10 cellular contexts compared by ENCODE assay signal in genomic region chr19:55087542-55087935, GRCh38. TPM values are rescaled to one million over a fixed set of nuclear protein-coding genes. Genes with fewer than 3 reads are reported as not detected.
DNase-seq lines count a peak whose midpoint lies in the region; ATAC-seq, FAIRE-seq and TF ChIP-seq lines count a peak whose summit lies in the region.
"Had no signal": no experiment of that assay in that cellular context is flagged by ENCODE, and none has a peak within 500 bp of the region (broad histone marks: within the 10 kb centered on the region; RNA-seq: fewer than 3 reads in every experiment).

No MANE protein-coding gene starts in this region.

- H4K20me1 ChIP-seq in K562 (replicated peaks; ENCODE audit: control insufficient read depth, insufficient read depth, low read length) = peaks cover 4% of the 10 kb centered on the region; the same call in 1 of the 2 replicates

- no peak overlapping the region for H3K27ac Mint-ChIP-seq in stimulated activated memory B cell treated with anti-CD40 and anti-IgM and Interleukin-4, amounts not matched to agents 10 μg/mL and 1 μg/mL and 100 μg/mL, for 72 hours

- CTCF ChIA-PET in K562 (lab: Yijun Ruan, JAX; ENCODE audit: low intra/inter-chr PET ratio) = no interaction called here

- no TSS peak for BruUV-seq in K562 (replicated peaks; lab: Mats Ljungman, UMichigan)

- TF ChIP-seq CTCF in K562 (IDR thresholded peaks at IDR 0.05 in 2 of 3, conservative IDR thresholded peaks at IDR 0.05 in 1 of 3; ENCODE audit: insufficient read depth in 2 of 3, low read depth in 1 of 3, low read length in 3 of 3) = no peak

- intact Hi-C loops in K562 (cut with micrococcal nuclease) = loop anchor here (10.0 kb wide), 1 partner anchor 327 kb away; no protein-coding TSS in a partner anchor

- peaks cover 37% of the 10 kb centered on the region for H3K36me3 Mint-ChIP-seq in stimulated activated memory B cell treated with anti-CD40 and anti-IgM and Interleukin-4, amounts not matched to agents 10 μg/mL and 1 μg/mL and 100 μg/mL, for 72 hours

- DNase-seq in DMS53 (lab: John Stamatoyannopoulos, UW) (peak; percentile 53), DMS53 treated with DMSO at 0.1 percent for 48 hours (lab: John Stamatoyannopoulos, UW; ENCODE audit: unreplicated experiment) (no peak), K562 (ENCODE audit: extremely low read depth in 1 of 4, low spot score in 3 of 4) (no peak), GM12891 (ENCODE audit: insufficient read length, low spot score) (no peak)
- DNase-seq in stimulated activated naive CD4-positive, alpha-beta T cell treated with Interleukin-2 at 50 U/mL for 16 hours (lab: John Stamatoyannopoulos, UW) = no peak

- H3K4me2 ChIP-seq in K562 (ENCODE audit: insufficient read depth, low read length) = no peak overlapping the region
- H3K4me2 ChIP-seq: A549 had no signal

- H3K27me3 Mint-ChIP-seq in stimulated activated memory B cell treated with anti-CD40 and anti-IgM and Interleukin-4, amounts not matched to agents 10 μg/mL and 1 μg/mL and 100 μg/mL, for 72 hours = peaks cover 63% of the 10 kb centered on the region

- in situ Hi-C loops in K562 (cut with MboI) = no loop called here

- H3K4me3 ChIP-seq in K562 = no peak overlapping the region
- H3K4me3 ChIP-seq in iPS-20b (ENCODE audit: low read length) = peak overlapping the region; percentile 83
- H3K4me3 ChIP-seq: A549 had no signal

- ATAC-seq in K562 = no peak
- ATAC-seq in stimulated activated memory B cell treated with anti-CD40 and anti-IgM and Interleukin-4, amounts not matched to agents 10 μg/mL and 1 μg/mL and 100 μg/mL, for 72 hours = no peak
- ATAC-seq in HG03045 (IDR thresholded peaks at IDR 0.05; ENCODE audit: unreplicated experiment) = no peak
- ATAC-seq: A549 had no signal

- H3K27me3 ChIP-seq in K562 (ENCODE audit: control insufficient read depth in 2 of 2, insufficient read depth in 2 of 2, low read length in 2 of 2) (no peaks in the 10 kb centered on the region), iPS-20b (ENCODE audit: insufficient read depth, low read length) (peaks cover 42% of the 10 kb centered on the region)

- TF ChIP-seq POLR2A in K562 (conservative IDR thresholded peaks at IDR 0.05) (0 out of 2 replicates have a peak, but pooled peaks have one; percentile 7), GM12891 (IDR thresholded peaks at IDR 0.05; ENCODE audit: low read depth, low read length) (no peak)

- H3K9me3 ChIP-seq in K562 (replicated peaks; ENCODE audit: control insufficient read depth, insufficient read depth, low read depth, low read length) = no peaks in the 10 kb centered on the region
- H3K9me3 ChIP-seq in iPS-20b (ENCODE audit: insufficient read depth, low read depth, low read length) = no peaks in the 10 kb centered on the region
- H3K9me3 ChIP-seq: A549 had no signal

- 0 out of 4 replicates have a peak overlapping the region, but pooled peaks of 1 of the 2 experiments have one; percentile 17 for H3K9ac ChIP-seq in K562 (ENCODE audit: insufficient read depth in 1 of 2, low read depth in 2 of 2, low read length in 2 of 2)
- H3K9ac ChIP-seq in iPS-20b (ENCODE audit: low read depth, low read length) = peak overlapping the region; percentile 75; the same call in 1 of the 2 replicates

- H3K79me2 ChIP-seq in K562 (ENCODE audit: control insufficient read depth, insufficient read depth, low read length) = no peaks in the 10 kb centered on the region

- no peaks in the 10 kb centered on the region for H3K9me1 ChIP-seq in K562 (ENCODE audit: control insufficient read depth, insufficient read depth, low read length)

- H3K4me1 Mint-ChIP-seq in stimulated activated memory B cell treated with anti-CD40 and anti-IgM and Interleukin-4, amounts not matched to agents 10 μg/mL and 1 μg/mL and 100 μg/mL, for 72 hours = peaks cover 36% of the 10 kb centered on the region

- H3K4me3 Mint-ChIP-seq in stimulated activated memory B cell treated with anti-CD40 and anti-IgM and Interleukin-4, amounts not matched to agents 10 μg/mL and 1 μg/mL and 100 μg/mL, for 72 hours = peak overlapping the region; percentile 73

- no peak overlapping the region for H3K27ac ChIP-seq in K562 (ENCODE audit: extremely low read depth, low read depth, low read length)
- H3K27ac ChIP-seq in iPS-20b (ENCODE audit: low read length) = no peak overlapping the region
- H3K27ac ChIP-seq: A549 had no signal

- 93% methylated on average over 16 of the region's 18 CpGs for WGBS in K562 (ENCODE audit: insufficient coverage, low coverage, missing lambda C conversion rate)

- FAIRE-seq in K562 (lab: Jason Lieb, UNC) (no peak), GM12891 (lab: Jason Lieb, UNC) (no peak)
- FAIRE-seq: A549 had no signal

- peaks cover 0 to 56% of the 10 kb centered on the region in 2 experiments; a peak in 3 of 5 replicates for H3K4me1 ChIP-seq in K562 (replicated peaks in 1 of 2; ENCODE audit: control insufficient read depth in 2 of 2, insufficient read depth in 2 of 2, low read length in 2 of 2)
- peaks cover 9% of the 10 kb centered on the region; the same call in 1 of the 2 replicates for H3K4me1 ChIP-seq in iPS-20b (ENCODE audit: insufficient read depth, low read length)
- H3K4me1 ChIP-seq: A549 had no signal

- POLR2A ChIA-PET in K562 (lab: Yijun Ruan, JAX) = interaction anchor here (1.1 to 2.0 kb wide), 3 partner anchors 30 to 330 kb away, joined by 3 to 5 read pairs (median 5); partner anchors contain the start of genes PPP1R12C and UBE2S

- no peak for TF ChIP-seq RAD21 in K562 (CRISPR knock-in tag; conservative IDR thresholded peaks at IDR 0.05 in 1 of 2, IDR thresholded peaks at IDR 0.05 in 1 of 2)

- H2AFZ ChIP-seq in K562 (ENCODE audit: low read depth, low read length) = no peak overlapping the region

- peaks cover 44% of the 10 kb centered on the region; the same call in 2 of the 3 replicates for H3K36me3 ChIP-seq in K562 (ENCODE audit: control insufficient read depth, insufficient read depth, low read length)
- H3K36me3 ChIP-seq in iPS-20b (ENCODE audit: insufficient read depth, low read depth, low read length) = peaks cover 14% of the 10 kb centered on the region; the same call in 1 of the 2 replicates

- peaks cover 2% of the 10 kb centered on the region for H3K9me3 Mint-ChIP-seq in stimulated activated memory B cell treated with anti-CD40 and anti-IgM and Interleukin-4, amounts not matched to agents 10 μg/mL and 1 μg/mL and 100 μg/mL, for 72 hours

- no peak for TF ChIP-seq EP300 in K562 (IDR thresholded peaks at IDR 0.05; ENCODE audit: low read length)

RNA-seq across cellular contexts. Expression of gene EPS8L1, which starts 11.9 kb away (rescaled TPM):
- total RNA-seq in K562 (2011; cell fraction: chromatin; rRNA removed; ENCODE audit: low replicate concordance) = 21.2 and 53.9 TPM in 2 replicates
- total RNA-seq in K562 (2011; cell fraction: nucleolus; rRNA removed) = 25.4 and 29.5 TPM in 2 replicates
- 24.6 and 30.8 TPM in 2 replicates for total RNA-seq in K562 (2011; cell fraction: nucleoplasm; rRNA removed)
- total RNA-seq in K562 (2014; rRNA removed) (18.1 and 21.3 TPM in 2 replicates), K562 (2014; rRNA removed; fragmentation: Illumina TruSeq; extraction: Trizol) (6.8 and 8.0 TPM in 2 replicates), K562 (2015; rRNA removed; fragmentation: Illumina TruSeq; extraction: Trizol) (9.6 and 11.5 TPM in 2 replicates), K562 (2021) (17.3 and 18.9 TPM in 2 replicates)
- polyA plus RNA-seq in K562 (2011; rRNA removed) (11.9 and 13.2 TPM in 2 replicates), K562 (2014; fragmentation: Illumina TruSeq; extraction: Trizol) (13.5 and 14.0 TPM in 2 replicates), K562 (2014; fragmentation: Nextera tagmentation; extraction: Ambion mirVana) (under 1 TPM; 0.35 to 0.59 TPM), K562 (2014; rRNA removed) (15.9 and 22.1 TPM in 2 replicates)
- polyA plus RNA-seq in K562 (2011; cell fraction: cytosol; rRNA removed) = 9.1 and 15.2 TPM in 2 replicates
- 39.1 and 62.6 TPM in 2 replicates for polyA plus RNA-seq in K562 (2011; cell fraction: nucleus; rRNA removed)
- 22.7 and 23.7 TPM in 2 replicates for polyA plus RNA-seq in K562 (2012)
- polyA minus RNA-seq in K562 (2011; rRNA and poly(A)+ RNA removed) = 3.1 and 7.7 TPM in 2 replicates
- 5.2 and 6.4 TPM in 2 replicates for polyA minus RNA-seq in K562 (2011; cell fraction: cytosol; rRNA and poly(A)+ RNA removed)
- polyA minus RNA-seq in K562 (2011; cell fraction: nucleus; rRNA and poly(A)+ RNA removed) = 10.0 and 12.8 TPM in 2 replicates
- 0.13 TPM for polyA plus RNA-seq in GM12891 (2012; ENCODE audit: low read depth, missing spikeins)

RNA-seq across cellular contexts. Expression of gene RDH13, which starts 24.6 kb away (rescaled TPM):
- total RNA-seq in K562 (2011; cell fraction: chromatin; rRNA removed; ENCODE audit: low replicate concordance) = 86.2 and 226 TPM in 2 replicates
- total RNA-seq in K562 (2011; cell fraction: nucleolus; rRNA removed) = 132 and 156 TPM in 2 replicates
- total RNA-seq in K562 (2011; cell fraction: nucleoplasm; rRNA removed) = 101 and 114 TPM in 2 replicates
- total RNA-seq in K562 (2014; rRNA removed) = 63.2 and 78.7 TPM in 2 replicates
- 25.8 and 29.2 TPM in 2 replicates for total RNA-seq in K562 (2014; rRNA removed; fragmentation: Illumina TruSeq; extraction: Trizol)
- total RNA-seq in K562 (2015; rRNA removed; fragmentation: Illumina TruSeq; extraction: Trizol) = 41.9 and 43.3 TPM in 2 replicates
- total RNA-seq in K562 (2021) = 65.7 and 70.3 TPM in 2 replicates
- polyA plus RNA-seq in K562 (2011; rRNA removed) = 23.3 and 28.6 TPM in 2 replicates
- 19.8 and 50.7 TPM in 2 replicates for polyA plus RNA-seq in K562 (2011; cell fraction: cytosol; rRNA removed)
- 75.3 and 114 TPM in 2 replicates for polyA plus RNA-seq in K562 (2011; cell fraction: nucleus; rRNA removed)
- polyA plus RNA-seq in K562 (2012) = 36.1 and 51.9 TPM in 2 replicates
- 39.5 and 44.9 TPM in 2 replicates for polyA plus RNA-seq in K562 (2014; fragmentation: Illumina TruSeq; extraction: Trizol)
- 1 to 10 TPM; 7.5 to 9.8 TPM for polyA plus RNA-seq in K562 (2014; fragmentation: Nextera tagmentation; extraction: Ambion mirVana)
- 51.2 and 53.8 TPM in 2 replicates for polyA plus RNA-seq in K562 (2014; rRNA removed)
- 19.9 and 43.3 TPM in 2 replicates for polyA minus RNA-seq in K562 (2011; rRNA and poly(A)+ RNA removed)
- polyA minus RNA-seq in K562 (2011; cell fraction: cytosol; rRNA and poly(A)+ RNA removed) = 18.3 and 33.0 TPM in 2 replicates
- 32.5 and 38.9 TPM in 2 replicates for polyA minus RNA-seq in K562 (2011; cell fraction: nucleus; rRNA and poly(A)+ RNA removed)
- polyA plus RNA-seq in GM12891 (2012; ENCODE audit: low read depth, missing spikeins) = 5.7 TPM

RNA-seq across cellular contexts. Expression of gene PPP1R12C, which starts 29.9 kb away (rescaled TPM):
- total RNA-seq in K562 (2011; cell fraction: chromatin; rRNA removed; ENCODE audit: low replicate concordance) = 103 and 282 TPM in 2 replicates
- total RNA-seq in K562 (2011; cell fraction: nucleolus; rRNA removed) = 185 and 189 TPM in 2 replicates
- total RNA-seq in K562 (2011; cell fraction: nucleoplasm; rRNA removed) = 126 and 131 TPM in 2 replicates
- 93.5 and 119 TPM in 2 replicates for total RNA-seq in K562 (2014; rRNA removed)
- total RNA-seq in K562 (2014; rRNA removed; fragmentation: Illumina TruSeq; extraction: Trizol) = 16.3 and 21.9 TPM in 2 replicates
- 54.1 and 54.3 TPM in 2 replicates for total RNA-seq in K562 (2015; rRNA removed; fragmentation: Illumina TruSeq; extraction: Trizol)
- 89.7 and 110 TPM in 2 replicates for total RNA-seq in K562 (2021)
- 31.6 and 39.7 TPM in 2 replicates for polyA plus RNA-seq in K562 (2011; rRNA removed)
- 21.4 and 48.7 TPM in 2 replicates for polyA plus RNA-seq in K562 (2011; cell fraction: cytosol; rRNA removed)
- polyA plus RNA-seq in K562 (2011; cell fraction: nucleus; rRNA removed) = 238 and 450 TPM in 2 replicates
- 76.7 and 102 TPM in 2 replicates for polyA plus RNA-seq in K562 (2012)
- polyA plus RNA-seq in K562 (2014; fragmentation: Illumina TruSeq; extraction: Trizol) = 33.7 and 54.3 TPM in 2 replicates
- 1 to 10 TPM; 1.8 to 2.7 TPM for polyA plus RNA-seq in K562 (2014; fragmentation: Nextera tagmentation; extraction: Ambion mirVana)
- polyA plus RNA-seq in K562 (2014; rRNA removed) = 125 and 136 TPM in 2 replicates
- polyA minus RNA-seq in K562 (2011; rRNA and poly(A)+ RNA removed) = 5.9 and 7.7 TPM in 2 replicates
- polyA minus RNA-seq in K562 (2011; cell fraction: cytosol; rRNA and poly(A)+ RNA removed) = 15.9 and 20.8 TPM in 2 replicates
- polyA minus RNA-seq in K562 (2011; cell fraction: nucleus; rRNA and poly(A)+ RNA removed) = 53.1 and 57.2 TPM in 2 replicates
- 46.6 TPM for polyA plus RNA-seq in GM12891 (2012; ENCODE audit: low read depth, missing spikeins)

RNA-seq across cellular contexts. Expression of gene GP6, which starts 49.5 kb away (rescaled TPM):
- total RNA-seq in K562 (2011; cell fraction: chromatin; rRNA removed; ENCODE audit: low replicate concordance) = 21.2 and 44.5 TPM in 2 replicates
- 22.6 and 39.5 TPM in 2 replicates for total RNA-seq in K562 (2011; cell fraction: nucleolus; rRNA removed)
- total RNA-seq in K562 (2011; cell fraction: nucleoplasm; rRNA removed) = 29.0 and 50.9 TPM in 2 replicates
- total RNA-seq in K562 (2014; rRNA removed) (9.7 and 14.7 TPM in 2 replicates), K562 (2014; rRNA removed; fragmentation: Illumina TruSeq; extraction: Trizol) (5.7 and 7.3 TPM in 2 replicates), K562 (2015; rRNA removed; fragmentation: Illumina TruSeq; extraction: Trizol) (3.1 and 3.2 TPM in 2 replicates), K562 (2021) (13.8 and 21.1 TPM in 2 replicates)
- polyA plus RNA-seq in K562 (2011; rRNA removed) (4.6 and 15.8 TPM in 2 replicates), K562 (2014; fragmentation: Illumina TruSeq; extraction: Trizol) (19.6 and 26.5 TPM in 2 replicates), K562 (2014; fragmentation: Nextera tagmentation; extraction: Ambion mirVana) (1 to 10 TPM; 5.4 to 5.7 TPM), K562 (2014; rRNA removed) (12.4 and 17.5 TPM in 2 replicates)
- polyA plus RNA-seq in K562 (2011; cell fraction: cytosol; rRNA removed) = 4.3 and 28.1 TPM in 2 replicates
- polyA plus RNA-seq in K562 (2011; cell fraction: nucleus; rRNA removed) = 3.8 and 33.4 TPM in 2 replicates
- polyA plus RNA-seq in K562 (2012) = 6.4 and 10.7 TPM in 2 replicates
- 1.9 and 8.0 TPM in 2 replicates for polyA minus RNA-seq in K562 (2011; rRNA and poly(A)+ RNA removed)
- polyA minus RNA-seq in K562 (2011; cell fraction: cytosol; rRNA and poly(A)+ RNA removed) = 3.7 and 9.2 TPM in 2 replicates
- polyA minus RNA-seq in K562 (2011; cell fraction: nucleus; rRNA and poly(A)+ RNA removed) = 1.9 and 6.6 TPM in 2 replicates
- not detected for polyA plus RNA-seq in GM12891 (2012; ENCODE audit: low read depth, missing spikeins)
- total RNA-seq: pulmonary artery endothelial cell had no signal
